ENCODE assay signal across 21 cellular contexts in the genomic region with DNA sequence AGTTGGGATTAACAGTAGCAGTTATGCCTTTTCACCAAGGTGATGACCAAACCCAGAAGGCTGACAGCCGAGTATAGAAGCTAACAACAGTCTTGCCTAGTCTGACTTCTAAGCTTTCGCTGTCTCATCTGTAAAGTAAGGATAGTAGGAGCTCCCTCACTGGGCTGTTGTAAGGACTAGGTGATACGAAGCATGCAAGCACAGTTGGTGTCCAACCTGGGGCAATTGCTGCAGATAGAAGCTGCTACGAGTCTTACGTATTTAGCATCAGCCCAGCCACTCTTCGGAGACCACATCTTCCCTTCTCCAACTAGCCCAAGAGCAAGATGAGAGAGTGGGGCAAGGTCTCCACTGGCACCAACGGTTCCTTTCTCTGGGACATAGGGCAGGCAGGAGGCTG. TPM values are rescaled to one million over a fixed set of nuclear protein-coding genes. Genes with fewer than 3 reads are reported as not detected.
DNase-seq lines count a peak whose midpoint lies in the region; ATAC-seq, FAIRE-seq and TF ChIP-seq lines count a peak whose summit lies in the region.
"Had no signal": no experiment of that assay in that cellular context is flagged by ENCODE, and none has a peak within 500 bp of the region (broad histone marks: within the 10 kb centered on the region; RNA-seq: fewer than 3 reads in every experiment).

No MANE protein-coding gene starts in this region.

- no peak overlapping the region for H3K27ac ChIP-seq in BLaER1 treated with 17β-estradiol and CSF1 and Interleukin-3, amounts not matched to agents 10 nM and 100 nM
- H3K27ac ChIP-seq in esophagus muscularis mucosa (replicated peaks in 1 of 4) = no peak overlapping the region
- H3K27ac ChIP-seq in neutrophil = peak overlapping the region; percentile 7

- no peak for TF ChIP-seq EP300 in esophagus muscularis mucosa (IDR thresholded peaks at IDR 0.05)

- no TSS peak for BruUV-seq in Calu3 (replicated peaks; lab: Mats Ljungman, UMichigan)

- H3K9me3 ChIP-seq in BLaER1 treated with 17β-estradiol and CSF1 and Interleukin-3, amounts not matched to agents 10 nM and 100 nM (replicated peaks in 1 of 11) = no peaks in the 10 kb centered on the region
- H3K9me3 ChIP-seq in esophagus muscularis mucosa (no peaks in the 10 kb centered on the region), neutrophil (no peaks in the 10 kb centered on the region)

- H3K36me3 Mint-ChIP-seq in Calu3 (ENCODE audit: insufficient read depth, unreplicated experiment) = no peaks in the 10 kb centered on the region
- H3K36me3 Mint-ChIP-seq: CD8-positive, alpha-beta T cell had no signal

- H3K27ac Mint-ChIP-seq in Calu3 (ENCODE audit: unreplicated experiment) = no peak overlapping the region
- H3K27ac Mint-ChIP-seq: CD8-positive, alpha-beta T cell had no signal

- H4K20me1 ChIP-seq in BLaER1 treated with 17β-estradiol and CSF1 and Interleukin-3, amounts not matched to agents 10 nM and 100 nM = no peaks in the 10 kb centered on the region

- H3K27me3 ChIP-seq in BLaER1 treated with 17β-estradiol and CSF1 and Interleukin-3, amounts not matched to agents 10 nM and 100 nM = no peaks in the 10 kb centered on the region
- H3K27me3 ChIP-seq in bronchial epithelial cell (ENCODE audit: control insufficient read depth, insufficient read depth, low read length) (no peaks in the 10 kb centered on the region), esophagus muscularis mucosa (no peaks in the 10 kb centered on the region), neutrophil (no peaks in the 10 kb centered on the region)

- DNase-seq in bronchial epithelial cell (ENCODE audit: low read depth) = no peak
- peak; percentile 77 for DNase-seq in esophagus muscularis mucosa (ENCODE audit: extremely low spot score)
- DNase-seq in stimulated activated CD4-positive, alpha-beta T cell treated with anti-CD3 and anti-CD28 coated beads, Interleukin-4, amount 100 ng/mL, for 1 hour = no peak
- DNase-seq in Calu3 = no peak
- DNase-seq in left cardiac atrium = no peak
- DNase-seq: AML-193; CD8-positive, alpha-beta T cell; DMS 273 treated with DMSO at 0.1 percent for 48 hours; DMS53; DND-41; EL; HCEC 1CT; KG1 had no signal

- no peak for ATAC-seq in left cardiac atrium
- ATAC-seq: CD8-positive, alpha-beta T cell; GM12878 had no signal

- H3K9me3 Mint-ChIP-seq in Calu3 (ENCODE audit: low read depth, unreplicated experiment) = no peaks in the 10 kb centered on the region
- H3K9me3 Mint-ChIP-seq: CD8-positive, alpha-beta T cell; IgD-negative memory B cell had no signal

- TF ChIP-seq CTCF in bronchial epithelial cell (IDR thresholded peaks at IDR 0.05; ENCODE audit: insufficient read depth, low read length, severe bottlenecking) = no peak
- TF ChIP-seq CTCF in esophagus muscularis mucosa (IDR thresholded peaks at IDR 0.05) = no peak
- TF ChIP-seq CTCF in neutrophil (IDR thresholded peaks at IDR 0.05) = no peak
- no peak for TF ChIP-seq CTCF in Calu3 (IDR thresholded peaks at IDR 0.05; ENCODE audit: unreplicated experiment)

- H3K4me1 ChIP-seq in BLaER1 treated with 17β-estradiol and CSF1 and Interleukin-3, amounts not matched to agents 10 nM and 100 nM = peaks cover 23 to 39% (median 28%) of the 10 kb centered on the region in 10 experiments
- no peaks in the 10 kb centered on the region for H3K4me1 ChIP-seq in esophagus muscularis mucosa
- H3K4me1 ChIP-seq in neutrophil (ENCODE audit: control insufficient read depth in 1 of 2, insufficient read depth in 1 of 2, low read depth in 1 of 2, low read length in 1 of 2) = peaks cover 13 to 14% of the 10 kb centered on the region in 2 experiments

- peak overlapping the region in 10 of 11 experiments; percentile 30 to 73 (median 52); a peak in 19 of 22 replicates for H3K4me2 ChIP-seq in BLaER1 treated with 17β-estradiol and CSF1 and Interleukin-3, amounts not matched to agents 10 nM and 100 nM

- H3K4me1 Mint-ChIP-seq in Calu3 (ENCODE audit: low read depth, unreplicated experiment) = no peaks in the 10 kb centered on the region

- CTCF ChIA-PET in Calu3 (lab: Charles Lee) = interaction anchor here (0.6 kb wide), 1 partner anchor 1033 kb away, joined by 3 read pairs; no protein-coding TSS in a partner anchor

- no peak overlapping the region for H3K4me3 ChIP-seq in BLaER1 treated with 17β-estradiol and CSF1 and Interleukin-3, amounts not matched to agents 10 nM and 100 nM
- H3K4me3 ChIP-seq in bronchial epithelial cell (ENCODE audit: low read depth, low read length) (no peak overlapping the region), esophagus muscularis mucosa (no peak overlapping the region), neutrophil (ENCODE audit: low read depth in 1 of 2, low read length in 1 of 2) (no peak overlapping the region)
- H3K4me3 ChIP-seq: GM12878 had no signal

- no peak overlapping the region for H3K9ac ChIP-seq in BLaER1 treated with 17β-estradiol and CSF1 and Interleukin-3, amounts not matched to agents 10 nM and 100 nM

- H3K36me3 ChIP-seq in BLaER1 treated with 17β-estradiol and CSF1 and Interleukin-3, amounts not matched to agents 10 nM and 100 nM = peaks cover 0 to 27% (median 0%) of the 10 kb centered on the region in 11 experiments; a peak in 7 of 22 replicates
- no peaks in the 10 kb centered on the region for H3K36me3 ChIP-seq in bronchial epithelial cell (ENCODE audit: control insufficient read depth, insufficient read depth, low read length)
- H3K36me3 ChIP-seq in esophagus muscularis mucosa = no peaks in the 10 kb centered on the region
- H3K36me3 ChIP-seq in neutrophil = peaks cover 92% of the 10 kb centered on the region

- FAIRE-seq in bronchial epithelial cell (lab: Jason Lieb, UNC) = peak; percentile 60
- FAIRE-seq: A204.1, GM12878, H1, HTR-8/SVneo had no signal

- H3K27me3 Mint-ChIP-seq in Calu3 (ENCODE audit: unreplicated experiment) = peaks cover 24% of the 10 kb centered on the region
- H3K27me3 Mint-ChIP-seq: IgD-negative memory B cell had no signal

- no peak overlapping the region for H3K4me3 Mint-ChIP-seq in Calu3 (ENCODE audit: low read depth, unreplicated experiment)
- H3K4me3 Mint-ChIP-seq: CD8-positive, alpha-beta T cell; IgD-negative memory B cell had no signal

- TF ChIP-seq POLR2A in esophagus muscularis mucosa (IDR thresholded peaks at IDR 0.05; ENCODE audit: low read depth) = no peak

- WGBS in esophagus muscularis mucosa = 94% methylated on average over 7 of the region's 7 CpGs

- intact Hi-C loops in esophagus muscularis mucosa (cut with DNase I) = loop anchor here (10.0 kb wide), 1 partner anchor 165 kb away; no protein-coding TSS in a partner anchor
- intact Hi-C loops in Calu3 (cut with micrococcal nuclease; ENCODE audit: unreplicated experiment) = no loop called here
- intact Hi-C loops in left cardiac atrium (cut with DNase I) = loop anchor here in 1 of 2 donors (5.0 kb wide), 1 partner anchor 163 kb away; no protein-coding TSS in a partner anchor

RNA-seq across cellular contexts. Expression of gene HAL, which starts 6.0 kb away (rescaled TPM):
- total RNA-seq in bronchial epithelial cell (0.26 and 0.79 TPM in 2 replicates), esophagus muscularis mucosa (1 to 10 TPM in 1 of 4 donors, not detected in 3; 1.2 TPM), Calu3 (2022) (1.4 TPM in 2 replicates), left cardiac atrium (under 1 TPM; 0.26 to 0.27 TPM)
- total RNA-seq: G401 had no signal

RNA-seq across cellular contexts. Expression of gene LTA4H, which starts 45.3 kb away (rescaled TPM):
- total RNA-seq in bronchial epithelial cell (66.2 and 83.5 TPM in 2 replicates), esophagus muscularis mucosa (10 to 100 TPM; 47.8 to 75.0 (median 64.5) TPM), Calu3 (2022) (105 and 120 TPM in 2 replicates), left cardiac atrium (10 to 100 TPM; 35.3 to 40.3 TPM)

RNA-seq across cellular contexts. Expression of gene AMDHD1, which starts 47.0 kb away (rescaled TPM):
- not detected in 2 replicates for total RNA-seq in bronchial epithelial cell
- total RNA-seq in esophagus muscularis mucosa = under 1 TPM in 3 of 4 donors, not detected in 1; 0.17 to 0.66 (median 0.52) TPM
- 1.2 and 1.6 TPM in 2 replicates for total RNA-seq in Calu3 (2022)
- under 1 TPM; 0.34 to 0.82 TPM for total RNA-seq in left cardiac atrium
- total RNA-seq: H1 had no signal

RNA-seq across cellular contexts. Expression of gene CCDC38, which starts 47.7 kb away (rescaled TPM):
- 0.13 TPM in 1 of 2 replicates, not detected in the other for total RNA-seq in bronchial epithelial cell
- total RNA-seq in esophagus muscularis mucosa = under 1 TPM in 1 of 4 donors, not detected in 3; 0.17 TPM
- 0.24 TPM in 1 of 2 replicates, not detected in the other for total RNA-seq in Calu3 (2022)
- under 1 TPM in 1 of 2 donors, not detected in 1; 0.24 TPM for total RNA-seq in left cardiac atrium
- total RNA-seq: CD8-positive, alpha-beta T cell; G401; GM12878; H1 had no signal
